8 cellular contexts compared by ENCODE assay signal in genomic region chr18:79644006-79644665, GRCh38. TPM values are rescaled to one million over a fixed set of nuclear protein-coding genes. Genes with fewer than 3 reads are reported as not detected.
DNase-seq lines count a peak whose midpoint lies in the region; ATAC-seq, FAIRE-seq and TF ChIP-seq lines count a peak whose summit lies in the region.

No MANE protein-coding gene starts in this region.

- FAIRE-seq in GM19239 (lab: Jason Lieb, UNC) = peak; percentile 76

- peak; percentile 99 for TF ChIP-seq CTCF in BJ (IDR thresholded peaks at IDR 0.05; ENCODE audit: insufficient read depth, low read depth, low read length)
- TF ChIP-seq CTCF in esophagus muscularis mucosa (IDR thresholded peaks at IDR 0.05) = peak; percentile 93 to 96 (median 94)
- TF ChIP-seq CTCF in nephron progenitor cell (IDR thresholded peaks at IDR 0.05) = peak; percentile 98

- no peak for TF ChIP-seq POLR2A in esophagus muscularis mucosa (IDR thresholded peaks at IDR 0.05; ENCODE audit: low read depth)

- CTCF ChIA-PET in BJ (lab: Yijun Ruan, JAX) = interaction anchor here (0.8 to 2.2 kb wide), 17 partner anchors 10 to 267 kb away, joined by 3 to 32 read pairs (median 4); partner anchors contain the start of gene NFATC1

- 10% methylated on average over 22 of the region's 22 CpGs for WGBS in esophagus muscularis mucosa

- H3K4me1 ChIP-seq in esophagus muscularis mucosa = peaks cover 3 to 6% (median 6%) of the 10 kb centered on the region in 4 donors

- no peaks in the 10 kb centered on the region for H3K9me3 ChIP-seq in esophagus muscularis mucosa

- TF ChIP-seq EP300 in esophagus muscularis mucosa (IDR thresholded peaks at IDR 0.05) = no peak

- no peak overlapping the region for H3K27ac Mint-ChIP-seq in nephron progenitor cell

- POLR2A ChIA-PET in BJ (lab: Charles Lee) = interaction anchor here (0.5 kb wide), 1 partner anchor 273 kb away, joined by 3 read pairs; no protein-coding TSS in a partner anchor

- H3K27me3 ChIP-seq in BJ (ENCODE audit: control insufficient read depth, insufficient read depth, low read length) = peaks cover 4% of the 10 kb centered on the region
- H3K27me3 ChIP-seq in esophagus muscularis mucosa = peaks cover 0 to 45% (median 0%) of the 10 kb centered on the region in 4 donors

- ATAC-seq in HG03469 (IDR thresholded peaks at IDR 0.05; ENCODE audit: unreplicated experiment) = peak; percentile 48
- ATAC-seq in stimulated activated naive CD8-positive, alpha-beta T cell treated with anti-CD3 and anti-CD28 coated beads, Interleukin-15, Interleukin-2, amounts not matched to agents 100 U/mL and 50 U/mL, for 24 hours = peak; percentile 75

- H3K9me3 Mint-ChIP-seq in nephron progenitor cell = peaks cover 3% of the 10 kb centered on the region

- no peaks in the 10 kb centered on the region for H3K4me1 Mint-ChIP-seq in nephron progenitor cell

- H3K36me3 ChIP-seq in BJ (ENCODE audit: control insufficient read depth, insufficient read depth, low read length) (no peaks in the 10 kb centered on the region), esophagus muscularis mucosa (no peaks in the 10 kb centered on the region)

- no peak overlapping the region for H3K4me3 Mint-ChIP-seq in nephron progenitor cell

- H3K4me3 ChIP-seq in BJ (ENCODE audit: low read depth, low read length) (no peak overlapping the region), esophagus muscularis mucosa (no peak overlapping the region)

- no peaks in the 10 kb centered on the region for H3K36me3 Mint-ChIP-seq in nephron progenitor cell (ENCODE audit: low read depth)

- DNase-seq in BJ (ENCODE audit: low read depth) (no peak), GM19239 (ENCODE audit: insufficient read length, low spot score) (peak; percentile 95), NOMO-1 treated with dmso at 0.1 percent for 144 hours (lab: John Stamatoyannopoulos, UW; ENCODE audit: unreplicated experiment) (peak; percentile 34), esophagus muscularis mucosa (ENCODE audit: extremely low spot score) (no peak), nephron progenitor cell (peak; percentile 85)
- DNase-seq in activated CD8-positive, alpha-beta memory T cell treated with anti-CD3 and anti-CD28 coated beads, Interleukin-2, amount 50 U/mL, for 48 hours = peak; percentile 89
- peak; percentile 83 for DNase-seq in stimulated activated naive CD8-positive, alpha-beta T cell treated with anti-CD3 and anti-CD28 coated beads, Interleukin-15, Interleukin-2, amounts not matched to agents 100 U/mL and 50 U/mL, for 24 hours

- intact Hi-C loops in esophagus muscularis mucosa (cut with DNase I) = loop anchor here (1.0 to 2.0 kb wide), 2 partner anchors 113 to 265 kb away; no protein-coding TSS in a partner anchor

- peaks cover 20% of the 10 kb centered on the region for H3K27me3 Mint-ChIP-seq in nephron progenitor cell (ENCODE audit: low read depth, poor library complexity)

- H3K27ac ChIP-seq in esophagus muscularis mucosa (replicated peaks in 1 of 4) = no peak overlapping the region

RNA-seq across cellular contexts. Expression of gene CTDP1, which starts 35.5 kb away (rescaled TPM):
- polyA plus RNA-seq in BJ (2011; rRNA removed) = 7.1 and 12.9 TPM in 2 replicates
- 7.7 and 10.0 TPM in 2 replicates for polyA minus RNA-seq in BJ (2011; rRNA and poly(A)+ RNA removed)
- 10 to 100 TPM; 22.0 to 28.5 (median 24.5) TPM for total RNA-seq in esophagus muscularis mucosa

Comparison
In these comparisons a context has a peak if more than half of its experiments do, and no peak if none do; other contexts are left out.
1. DNase-seq: peak in GM19239 (single experiment), NOMO-1 treated with dmso at 0.1 percent for 144 hours (single experiment), activated CD8-positive, alpha-beta memory T cell treated with anti-CD3 and anti-CD28 coated beads, Interleukin-2, amount 50 U/mL, for 48 hours (single experiment), nephron progenitor cell (single experiment) and stimulated activated naive CD8-positive, alpha-beta T cell treated with anti-CD3 and anti-CD28 coated beads, Interleukin-15, Interleukin-2, amounts not matched to agents 100 U/mL and 50 U/mL, for 24 hours (single experiment); none in BJ (single experiment) and esophagus muscularis mucosa (single experiment).
2. Peak in every context shown above with its lines, with median percentiles within 50 percentile points of each other: CTCF ChIP-seq.